Comparison of ENCODE assay signal across 14 cellular contexts in genomic region chr1:229874150-229874549, GRCh38.
"Had no signal": no experiment of that assay in that cellular context is flagged by ENCODE, and none has a peak within 500 bp of the region (broad histone marks: within the 10 kb centered on the region; RNA-seq: fewer than 3 reads in every experiment).

No MANE protein-coding gene starts in this region.

- DNase-seq: activated B cell treated with CpG ODN at 0.5 μM for 24 hours; activated CD4-positive, alpha-beta T cell treated with anti-CD3 and anti-CD28 coated beads, Interleukin-2, amount 50 U/mL, for 1 hour; activated naive CD4-positive, alpha-beta T cell treated with anti-CD3 and anti-CD28 coated beads, Interleukin-2, amount 10 ng/mL, durations not matched to agents 7 days and 5 days; activated T-cell treated with anti-CD3 and anti-CD28 coated beads for 4 hours; dermis blood vessel endothelial cell; endodermal cell; left colon; mucosa of descending colon; natural killer cell had no signal

- H3K4me1 ChIP-seq: right atrium auricular region, tibial nerve had no signal

- H3K27me3 ChIP-seq: right atrium auricular region, tibial nerve had no signal

- H3K4me3 ChIP-seq: lung, mucosa of descending colon, right atrium auricular region, smooth muscle cell, tibial nerve had no signal

- H3K4me2 ChIP-seq: smooth muscle cell had no signal

- ATAC-seq: left colon, mucosa of descending colon, natural killer cell had no signal

- H3K9me3 ChIP-seq: mucosa of descending colon, right atrium auricular region, tibial nerve had no signal

- H3K36me3 ChIP-seq: right atrium auricular region, tibial nerve had no signal

- H3K27ac ChIP-seq: right atrium auricular region, tibial nerve had no signal

- FAIRE-seq: TTC549 had no signal
